35 cellular contexts compared by ENCODE assay signal in genomic region chr18:65081786-65082185, GRCh38.
A peak's percentile ranks its signal among the peaks of the same experiment; 100 is the strongest.
DNase-seq lines count a peak whose midpoint lies in the region; ATAC-seq and TF ChIP-seq lines count a peak whose summit lies in the region.
"Had no signal": no experiment of that assay in that cellular context is flagged by ENCODE, and none has a peak within 500 bp of the region (broad histone marks: within the 10 kb centered on the region; RNA-seq: fewer than 3 reads in every experiment).

No MANE protein-coding gene starts in this region.

- DNase-seq in SK-N-SH: peak; percentile 4
- DNase-seq in PC-9: no peak
- no peak for DNase-seq in nephron progenitor cell
- no peak for DNase-seq in hepatic stellate cell (ENCODE audit: low spot score)
- DNase-seq in GM03348 (ENCODE audit: low spot score): no peak
- DNase-seq: 8988T; ACHN; AML-193; BE2C; C1 segment of cervical spinal cord; Caco-2; Calu3; CD4-positive, alpha-beta memory T cell; CD4-positive, alpha-beta T cell; CD4-positive, CD25-positive, alpha-beta regulatory T cell; CD8-positive, alpha-beta memory T cell; CD8-positive, alpha-beta T cell; COR-L47; DMS 273 treated with DMSO at 0.1 percent for 48 hours; DMS153; DMS53; DMS79; DMS79 treated with DMSO at 0.1 percent for 48 hours; DND-41; EL had no signal

- H3K4me3 ChIP-seq in SK-N-SH (ENCODE audit: low read depth in 2 of 2, low read length in 1 of 2) (no peak overlapping the region), PC-9 (no peak overlapping the region)
- H3K4me3 ChIP-seq: A549; BLaER1; BLaER1 treated with 17β-estradiol and CSF1 and Interleukin-3, amounts not matched to agents 10 nM and 100 nM had no signal

- H2AFZ ChIP-seq in SK-N-SH (ENCODE audit: low read depth): no peak overlapping the region
- H2AFZ ChIP-seq in PC-9: 0 out of 2 replicates have a peak overlapping the region, but pooled peaks have one; percentile 54

- H3K4me1 ChIP-seq in SK-N-SH (ENCODE audit: control insufficient read depth in 1 of 2, insufficient read depth in 2 of 2, low read depth in 1 of 2, low read length in 1 of 2) (peaks cover 0 to 5% of the 10 kb centered on the region in 2 experiments; a peak in 2 of 4 replicates), PC-9 (replicated peaks; ENCODE audit: insufficient read depth) (no peaks in the 10 kb centered on the region)
- H3K4me1 ChIP-seq: A549; BE2C; BLaER1; BLaER1 treated with 17β-estradiol and CSF1 and Interleukin-3, amounts not matched to agents 10 nM and 100 nM; Caco-2 had no signal

- H3K79me2 ChIP-seq in SK-N-SH (ENCODE audit: insufficient read depth): no peaks in the 10 kb centered on the region
- no peaks in the 10 kb centered on the region for H3K79me2 ChIP-seq in PC-9 (ENCODE audit: low read depth)

- no peak overlapping the region for H3K4me2 ChIP-seq in SK-N-SH
- H3K4me2 ChIP-seq in PC-9: no peak overlapping the region
- H3K4me2 ChIP-seq: A549; BLaER1; BLaER1 treated with 17β-estradiol and CSF1 and Interleukin-3, amounts not matched to agents 10 nM and 100 nM had no signal

- 12% methylated on average over 3 of the region's 3 CpGs for WGBS in SK-N-SH (ENCODE audit: low lambda C conversion rate)

- no peaks in the 10 kb centered on the region for H3K9me2 ChIP-seq in SK-N-SH
- H3K9me2 ChIP-seq in PC-9 (ENCODE audit: insufficient read depth): no peaks in the 10 kb centered on the region

- H3K9me3 Mint-ChIP-seq in nephron: no peaks in the 10 kb centered on the region
- H3K9me3 Mint-ChIP-seq in nephron progenitor cell: no peaks in the 10 kb centered on the region
- H3K9me3 Mint-ChIP-seq: CD8-positive, alpha-beta T cell had no signal

- H3F3A ChIP-seq in SK-N-SH (replicated peaks; ENCODE audit: insufficient read depth) (no peaks in the 10 kb centered on the region), PC-9 (ENCODE audit: insufficient read depth, low read depth) (no peaks in the 10 kb centered on the region)

- TF ChIP-seq CTCF in SK-N-SH (IDR thresholded peaks at IDR 0.05) (no peak), PC-9 (conservative IDR thresholded peaks at IDR 0.05) (no peak), nephron (IDR thresholded peaks at IDR 0.05; ENCODE audit: unreplicated experiment in 3 of 3) (no peak), nephron progenitor cell (IDR thresholded peaks at IDR 0.05) (no peak)

- H3K36me3 ChIP-seq in SK-N-SH (replicated peaks in 1 of 2; ENCODE audit: control insufficient read depth in 1 of 2, insufficient read depth in 2 of 2, low read length in 1 of 2) (no peaks in the 10 kb centered on the region), PC-9 (ENCODE audit: low read depth) (no peaks in the 10 kb centered on the region)
- H3K36me3 ChIP-seq: BE2C; BLaER1; BLaER1 treated with 17β-estradiol and CSF1 and Interleukin-3, amounts not matched to agents 10 nM and 100 nM had no signal

- BruUV-seq in PC-9 (replicated peaks; lab: Mats Ljungman, UMichigan): no TSS peak

- H3K9ac ChIP-seq in SK-N-SH: no peak overlapping the region
- H3K9ac ChIP-seq: BLaER1; BLaER1 treated with 17β-estradiol and CSF1 and Interleukin-3, amounts not matched to agents 10 nM and 100 nM had no signal

- H3K4me1 Mint-ChIP-seq in nephron (no peaks in the 10 kb centered on the region), nephron progenitor cell (no peaks in the 10 kb centered on the region)
- H3K4me1 Mint-ChIP-seq: B cell; CD14-positive monocyte; CD4-positive, alpha-beta memory T cell; CD4-positive, CD25-positive, alpha-beta regulatory T cell; CD8-positive, alpha-beta memory T cell had no signal

- no peaks in the 10 kb centered on the region for H3K27me3 ChIP-seq in SK-N-SH (ENCODE audit: insufficient read depth)
- H3K27me3 ChIP-seq in PC-9 (ENCODE audit: insufficient read depth, low read depth): no peaks in the 10 kb centered on the region
- H3K27me3 ChIP-seq: BE2C; BLaER1; BLaER1 treated with 17β-estradiol and CSF1 and Interleukin-3, amounts not matched to agents 10 nM and 100 nM had no signal

- H3K9me3 ChIP-seq in SK-N-SH (no peaks in the 10 kb centered on the region), PC-9 (ENCODE audit: insufficient read depth, low read depth) (no peaks in the 10 kb centered on the region)
- H3K9me3 ChIP-seq: A549; BE2C; BLaER1; BLaER1 treated with 17β-estradiol and CSF1 and Interleukin-3, amounts not matched to agents 10 nM and 100 nM; Caco-2 had no signal

- H3K4me3 Mint-ChIP-seq in nephron: no peak overlapping the region
- H3K4me3 Mint-ChIP-seq in nephron progenitor cell: no peak overlapping the region
- H3K4me3 Mint-ChIP-seq: B cell; CD14-positive monocyte; CD4-positive, alpha-beta memory T cell; CD4-positive, alpha-beta T cell; CD4-positive, CD25-positive, alpha-beta regulatory T cell; CD8-positive, alpha-beta memory T cell; CD8-positive, alpha-beta T cell had no signal

- H3K27ac Mint-ChIP-seq in nephron (peak overlapping the region; percentile 50 to 82 (median 57)), nephron progenitor cell (peak overlapping the region; percentile 5)
- H3K27ac Mint-ChIP-seq: B cell; CD14-positive monocyte; CD4-positive, alpha-beta memory T cell; CD4-positive, alpha-beta T cell; CD4-positive, CD25-positive, alpha-beta regulatory T cell; CD8-positive, alpha-beta memory T cell; CD8-positive, alpha-beta T cell had no signal

- CTCF ChIA-PET in SK-N-SH (lab: Yijun Ruan, JAX) (interaction anchor here (1.0 to 2.1 kb wide), 3 partner anchors 10 to 17 kb away, joined by 3 to 7 read pairs (median 3); no protein-coding TSS in a partner anchor), PC-9 (lab: Charles Lee) (no interaction called here)

- H3K27me3 Mint-ChIP-seq in nephron (ENCODE audit: low read depth): no peaks in the 10 kb centered on the region
- H3K27me3 Mint-ChIP-seq in nephron progenitor cell (ENCODE audit: low read depth, poor library complexity): no peaks in the 10 kb centered on the region
- H3K27me3 Mint-ChIP-seq: B cell; CD4-positive, alpha-beta memory T cell; CD4-positive, alpha-beta T cell; CD4-positive, CD25-positive, alpha-beta regulatory T cell; CD8-positive, alpha-beta memory T cell had no signal

- H3K27ac ChIP-seq in SK-N-SH (ENCODE audit: low read depth in 2 of 2, low read length in 1 of 2) (peak overlapping the region in 1 of 2 experiments; percentile 77; a peak in 2 of 4 replicates), PC-9 (no peak overlapping the region)
- H3K27ac ChIP-seq: 22Rv1; A549; BLaER1; BLaER1 treated with 17β-estradiol and CSF1 and Interleukin-3, amounts not matched to agents 10 nM and 100 nM; C4-2B had no signal

- TF ChIP-seq EP300 in SK-N-SH (IDR thresholded peaks at IDR 0.05; ENCODE audit: borderline replicate concordance in 1 of 2, low read depth in 1 of 2, low read length in 1 of 2): peak in 1 of 2 experiments; percentile 66; a peak in 1 of 4 replicates

- POLR2A ChIA-PET in SK-N-SH (lab: Yijun Ruan, JAX): no interaction called here
- POLR2A ChIA-PET in PC-9 (lab: Charles Lee; ENCODE audit: unreplicated experiment): no interaction called here

- no peaks in the 10 kb centered on the region for H4K20me1 ChIP-seq in SK-N-SH (ENCODE audit: insufficient read depth)
- no peaks in the 10 kb centered on the region for H4K20me1 ChIP-seq in PC-9 (ENCODE audit: insufficient read depth)
- H4K20me1 ChIP-seq: BLaER1; BLaER1 treated with 17β-estradiol and CSF1 and Interleukin-3, amounts not matched to agents 10 nM and 100 nM had no signal

- TF ChIP-seq RAD21 in SK-N-SH (IDR thresholded peaks at IDR 0.05; ENCODE audit: low read length): peak; percentile 19; the same call in 1 of the 2 replicates

- no peaks in the 10 kb centered on the region for H3K36me3 Mint-ChIP-seq in nephron (ENCODE audit: low read depth)
- no peaks in the 10 kb centered on the region for H3K36me3 Mint-ChIP-seq in nephron progenitor cell (ENCODE audit: low read depth)
- H3K36me3 Mint-ChIP-seq: CD14-positive monocyte; CD4-positive, alpha-beta memory T cell; CD4-positive, CD25-positive, alpha-beta regulatory T cell; CD8-positive, alpha-beta memory T cell; CD8-positive, alpha-beta T cell had no signal

- intact Hi-C loops in PC-9 (cut with micrococcal nuclease; ENCODE audit: unreplicated experiment): no loop called here

- ATAC-seq in SK-N-SH treated with all-trans-retinoic acid at 6 μM for 48 hours: no peak
- no peak for ATAC-seq in GM21825 (IDR thresholded peaks at IDR 0.05; ENCODE audit: unreplicated experiment)
- ATAC-seq: A549; CD8-positive, alpha-beta T cell had no signal

TF ChIP-seq in SK-N-SH, 30 proteins besides CTCF, POLR2A, EP300 and RAD21:
- no peak for TF ChIP-seq MXI1 (IDR thresholded peaks at IDR 0.05; ENCODE audit: low read depth, low read length)
- TF ChIP-seq YY1 (IDR thresholded peaks at IDR 0.05; ENCODE audit: low read depth): no peak
- TF ChIP-seq RCOR1 (IDR thresholded peaks at IDR 0.05; ENCODE audit: low read length): peak; percentile 72

TF ChIP-seq in SK-N-SH treated with all-trans-retinoic acid at 6 μM for 48 hours, 23 proteins besides CTCF, POLR2A, EP300 and RAD21 (continues in another document):
- TF ChIP-seq CSDC2 (CRISPR knock-in tag; IDR thresholded peaks at IDR 0.05) (no peak), POU6F1 (CRISPR knock-in tag; IDR thresholded peaks at IDR 0.05; ENCODE audit: borderline replicate concordance, low read depth) (no peak), SNAI2 (CRISPR knock-in tag; IDR thresholded peaks at IDR 0.05) (no peak), TOX (CRISPR knock-in tag; IDR thresholded peaks at IDR 0.05; ENCODE audit: borderline replicate concordance) (no peak), RARB (CRISPR knock-in tag; IDR thresholded peaks at IDR 0.05) (no peak), GLIS3 (CRISPR knock-in tag; IDR thresholded peaks at IDR 0.05) (no peak), ZNF70 (CRISPR knock-in tag; IDR thresholded peaks at IDR 0.05) (no peak)
